1 cellular context compared by ENCODE assay signal in genomic region chr2:213285404-213285803, GRCh38.
TF ChIP-seq lines count a peak whose summit lies in the region.

No MANE protein-coding gene starts in this region.

TF ChIP-seq in WTC11, 78 proteins besides CTCF, POLR2A, EP300 and RAD21 (continued from another document):
- TF ChIP-seq, protein P1, sequence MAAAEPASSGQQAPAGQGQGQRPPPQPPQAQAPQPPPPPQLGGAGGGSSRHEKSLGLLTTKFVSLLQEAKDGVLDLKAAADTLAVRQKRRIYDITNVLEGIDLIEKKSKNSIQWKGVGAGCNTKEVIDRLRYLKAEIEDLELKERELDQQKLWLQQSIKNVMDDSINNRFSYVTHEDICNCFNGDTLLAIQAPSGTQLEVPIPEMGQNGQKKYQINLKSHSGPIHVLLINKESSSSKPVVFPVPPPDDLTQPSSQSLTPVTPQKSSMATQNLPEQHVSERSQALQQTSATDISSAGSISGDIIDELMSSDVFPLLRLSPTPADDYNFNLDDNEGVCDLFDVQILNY (CRISPR knock-in tag; IDR thresholded peaks at IDR 0.05) = no peak
- TF ChIP-seq SMAD4 (CRISPR knock-in tag; IDR thresholded peaks at IDR 0.05) (no peak), PREB (CRISPR knock-in tag; IDR thresholded peaks at IDR 0.05; ENCODE audit: borderline replicate concordance) (no peak), GTF2I (CRISPR knock-in tag; conservative IDR thresholded peaks at IDR 0.05) (no peak), AFF4 (CRISPR knock-in tag; IDR thresholded peaks at IDR 0.05; ENCODE audit: borderline replicate concordance) (no peak), SMAD3 (CRISPR knock-in tag; IDR thresholded peaks at IDR 0.05; ENCODE audit: borderline replicate concordance) (no peak), RELA (CRISPR knock-in tag; IDR thresholded peaks at IDR 0.05; ENCODE audit: borderline replicate concordance) (no peak), ZNF671 (CRISPR knock-in tag; IDR thresholded peaks at IDR 0.05) (no peak), EMX1 (CRISPR knock-in tag; IDR thresholded peaks at IDR 0.05) (no peak), ZNF281 (CRISPR knock-in tag; IDR thresholded peaks at IDR 0.05) (no peak), JAZF1 (CRISPR knock-in tag; IDR thresholded peaks at IDR 0.05) (no peak), ZNF121 (CRISPR knock-in tag; IDR thresholded peaks at IDR 0.05) (no peak), FOXJ3 (CRISPR knock-in tag; IDR thresholded peaks at IDR 0.05; ENCODE audit: borderline replicate concordance) (no peak)
- TF ChIP-seq, protein P2, sequence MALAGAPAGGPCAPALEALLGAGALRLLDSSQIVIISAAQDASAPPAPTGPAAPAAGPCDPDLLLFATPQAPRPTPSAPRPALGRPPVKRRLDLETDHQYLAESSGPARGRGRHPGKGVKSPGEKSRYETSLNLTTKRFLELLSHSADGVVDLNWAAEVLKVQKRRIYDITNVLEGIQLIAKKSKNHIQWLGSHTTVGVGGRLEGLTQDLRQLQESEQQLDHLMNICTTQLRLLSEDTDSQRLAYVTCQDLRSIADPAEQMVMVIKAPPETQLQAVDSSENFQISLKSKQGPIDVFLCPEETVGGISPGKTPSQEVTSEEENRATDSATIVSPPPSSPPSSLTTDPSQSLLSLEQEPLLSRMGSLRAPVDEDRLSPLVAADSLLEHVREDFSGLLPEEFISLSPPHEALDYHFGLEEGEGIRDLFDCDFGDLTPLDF (CRISPR knock-in tag; IDR thresholded peaks at IDR 0.05) = no peak
